In genomic region chr9:121368692-121369091, GRCh38 we compare ENCODE assay signal across 8 cellular contexts. TPM values are rescaled to one million over a fixed set of nuclear protein-coding genes. Genes with fewer than 3 reads are reported as not detected.
DNase-seq lines count a peak whose midpoint lies in the region; ATAC-seq, FAIRE-seq and TF ChIP-seq lines count a peak whose summit lies in the region.
"Not testable (repeated sequence)": the region's sequence is repeated elsewhere in the genome, so short reads cannot be mapped to it uniquely, and the experiment has no call there.

No MANE protein-coding gene starts in this region.

- not testable (repeated sequence) for H2AK9ac ChIP-seq in IMR-90 (replicated peaks; ENCODE audit: low read depth, low read length, poor library complexity)

- H3K36me3 Mint-ChIP-seq in activated CD4-positive, alpha-beta T cell treated with anti-CD3 and anti-CD28 coated beads for 36 hours (ENCODE audit: low read depth), result not testable (repeated sequence)

- peak overlapping the region; percentile 22; the same call in 1 of the 2 replicates for H2BK20ac ChIP-seq in IMR-90 (ENCODE audit: low read depth, low read length)

- H3K4ac ChIP-seq in IMR-90 (ENCODE audit: low read depth, low read length), result peak overlapping the region; percentile 65; the same call in 1 of the 2 replicates

- H4K91ac ChIP-seq in IMR-90 (ENCODE audit: insufficient read depth, low read depth, low read length), result peak overlapping the region; percentile 54; the same call in 1 of the 2 replicates

- not testable (repeated sequence) for H3K27ac Mint-ChIP-seq in activated CD4-positive, alpha-beta T cell treated with anti-CD3 and anti-CD28 coated beads for 36 hours

- H3K4me3 Mint-ChIP-seq in activated CD4-positive, alpha-beta T cell treated with anti-CD3 and anti-CD28 coated beads for 36 hours, result peak overlapping the region; percentile 76

- not testable (repeated sequence) for FAIRE-seq in GM12878 (lab: Jason Lieb, UNC)

- CTCF ChIA-PET in IMR-90 (lab: Yijun Ruan, JAX), result not testable (repeated sequence)
- CTCF ChIA-PET in activated CD4-positive, alpha-beta T cell treated with anti-CD3 and anti-CD28 coated beads for 36 hours (lab: Charles Lee), result interaction anchor here (0.7 to 1.1 kb wide), 4 partner anchors 9 to 162 kb away, joined by 3 to 5 read pairs (median 4); no protein-coding TSS in a partner anchor
- CTCF ChIA-PET in GM12878 (lab: Yijun Ruan, JAX), result interaction anchor here (1.4 to 1.7 kb wide), 3 partner anchors 10 to 49 kb away, joined by 4 to 8 read pairs (median 6); no protein-coding TSS in a partner anchor

- H3K79me2 ChIP-seq in GM12878 (ENCODE audit: control insufficient read depth, insufficient read depth, low read length), result not testable (repeated sequence)

- H3K56ac ChIP-seq in IMR-90 (ENCODE audit: extremely low read depth, insufficient read depth, low read length), result peak overlapping the region; percentile 83; the same call in 1 of the 2 replicates

- RAD21 ChIA-PET in GM12878 (lab: Charles Lee; ENCODE audit: unreplicated experiment), result interaction anchor here (0.9 kb wide), 3 partner anchors 11 to 53 kb away, joined by 3 to 4 read pairs (median 3); no protein-coding TSS in a partner anchor

- H3K27me3 Mint-ChIP-seq in activated CD4-positive, alpha-beta T cell treated with anti-CD3 and anti-CD28 coated beads for 36 hours, result not testable (repeated sequence)

- H3K9ac ChIP-seq in BLaER1 treated with 17β-estradiol and CSF1 and Interleukin-3, amounts not matched to agents 10 nM and 100 nM, result not testable (repeated sequence)
- H3K9ac ChIP-seq in IMR-90 (ENCODE audit: low read depth, low read length) (peak overlapping the region; percentile 88; the same call in 1 of the 2 replicates), GM12878 (ENCODE audit: control insufficient read depth, insufficient read depth, low read length) (peak overlapping the region; percentile 80)

- TSS peak; percentile 36 for BruUV-seq in IMR-90 (replicated peaks; lab: Mats Ljungman, UMichigan)
- BruUV-seq in GM12878 (replicated peaks; lab: Mats Ljungman, UMichigan), result not testable (repeated sequence)

- not testable (repeated sequence) for H3K27ac ChIP-seq in BLaER1 treated with 17β-estradiol and CSF1 and Interleukin-3, amounts not matched to agents 10 nM and 100 nM; GM12878 (ENCODE audit: control insufficient read depth, insufficient read depth)
- peak overlapping the region; percentile 54; the same call in 1 of the 2 replicates for H3K27ac ChIP-seq in IMR-90 (ENCODE audit: insufficient read depth, low read length)
- H3K27ac ChIP-seq in left lung, result peak overlapping the region; percentile 96
- peak overlapping the region; percentile 88 for H3K27ac ChIP-seq in neutrophil
- H3K27ac ChIP-seq in substantia nigra (ENCODE audit: low read depth, low read length, poor library complexity, severe bottlenecking), result peak overlapping the region; percentile 91

- H3K9me3 Mint-ChIP-seq in activated CD4-positive, alpha-beta T cell treated with anti-CD3 and anti-CD28 coated beads for 36 hours (ENCODE audit: low read depth), result not testable (repeated sequence)

- H4K8ac ChIP-seq in IMR-90 (ENCODE audit: low read depth in 2 of 2, low read length in 2 of 2), result peak overlapping the region; percentile 17 to 62; a peak in 3 of 4 replicates

- TF ChIP-seq RAD21 in IMR-90 (IDR thresholded peaks at IDR 0.05; ENCODE audit: low read length); GM12878 (IDR thresholded peaks at IDR 0.05; ENCODE audit: insufficient read depth, low read depth, low read length): not testable (repeated sequence)

- peaks cover 20 to 38% (median 34%) of the 10 kb centered on the region in 11 experiments for H3K27me3 ChIP-seq in BLaER1 treated with 17β-estradiol and CSF1 and Interleukin-3, amounts not matched to agents 10 nM and 100 nM
- not testable (repeated sequence) for H3K27me3 ChIP-seq in IMR-90 (ENCODE audit: control insufficient read depth, insufficient read depth, low read length); GM12878 (replicated peaks in 1 of 2; ENCODE audit: control insufficient read depth in 2 of 2, insufficient read depth in 2 of 2, low read length in 1 of 2); left lung; neutrophil

- WGBS in IMR-90 (ENCODE audit: extremely low coverage in 2 of 2, insufficient read length in 1 of 2), 2 experiments, result no CpG with 5 or more reads among the region's 10 CpGs
- 50% methylated on average over 8 of the region's 10 CpGs for WGBS in GM12878 (ENCODE audit: insufficient coverage, insufficient replicate concordance, low lambda C conversion rate, missing lambda C conversion rate)

- not testable (repeated sequence) for TF ChIP-seq CTCF in IMR-90 (conservative IDR thresholded peaks at IDR 0.05; ENCODE audit: low read depth, low read length); GM12878 (IDR thresholded peaks at IDR 0.05 in 2 of 3, conservative IDR thresholded peaks at IDR 0.05 in 1 of 3; ENCODE audit: control insufficient read depth in 2 of 3, extremely low read depth in 1 of 3, insufficient read depth in 1 of 3, low read depth in 3 of 3, low read length in 3 of 3); epithelial cell of esophagus (IDR thresholded peaks at IDR 0.05; ENCODE audit: insufficient read depth, low read depth, low read length, missing control alignments); left lung (IDR thresholded peaks at IDR 0.05); neutrophil (IDR thresholded peaks at IDR 0.05)

- not testable (repeated sequence) for TF ChIP-seq EP300 in GM12878 (IDR thresholded peaks at IDR 0.05; ENCODE audit: borderline replicate concordance in 1 of 2, control insufficient read depth in 1 of 2, low read depth in 2 of 2, low read length in 2 of 2)

- not testable (repeated sequence) for H4K20me1 ChIP-seq in BLaER1 treated with 17β-estradiol and CSF1 and Interleukin-3, amounts not matched to agents 10 nM and 100 nM; IMR-90 (ENCODE audit: insufficient read depth, low read length); GM12878 (ENCODE audit: control insufficient read depth, insufficient read depth)

- peak overlapping the region; percentile 97 for H3K23ac ChIP-seq in IMR-90 (ENCODE audit: low read depth, low read length)

- POLR2A ChIA-PET in IMR-90 (lab: Charles Lee; ENCODE audit: unreplicated experiment), result interaction anchor here (0.6 kb wide), 2 partner anchors 46 to 390 kb away, joined by 4 to 6 read pairs; no protein-coding TSS in a partner anchor
- POLR2A ChIA-PET in activated CD4-positive, alpha-beta T cell treated with anti-CD3 and anti-CD28 coated beads for 36 hours (lab: Charles Lee), result interaction anchor here (0.6 kb wide), 1 partner anchor 30 kb away, joined by 3 read pairs; no protein-coding TSS in a partner anchor
- POLR2A ChIA-PET in GM12878 (lab: Charles Lee), result interaction anchor here (0.6 to 1.4 kb wide), 5 partner anchors 9 to 437 kb away, joined by 3 to 9 read pairs (median 6); no protein-coding TSS in a partner anchor

- H3K79me1 ChIP-seq in IMR-90 (ENCODE audit: low read depth in 1 of 2, low read length in 2 of 2), result peaks cover 6 to 50% of the 10 kb centered on the region in 2 experiments; a peak in 2 of 4 replicates

- peak overlapping the region in 2 of 10 experiments; percentile 57 to 63; a peak in 1 of 20 replicates for H3K4me3 ChIP-seq in BLaER1 treated with 17β-estradiol and CSF1 and Interleukin-3, amounts not matched to agents 10 nM and 100 nM
- H3K4me3 ChIP-seq in IMR-90 (ENCODE audit: insufficient read depth, low read depth, low read length) (peak overlapping the region; percentile 51), GM12878 (peak overlapping the region; percentile 84), epithelial cell of esophagus (ENCODE audit: low read length) (peak overlapping the region; percentile 78), left lung (peak overlapping the region; percentile 64 to 88), neutrophil (ENCODE audit: low read depth in 1 of 2, low read length in 1 of 2) (peak overlapping the region; percentile 91 to 97)

- peaks cover 16% of the 10 kb centered on the region for H3K9me1 ChIP-seq in IMR-90 (ENCODE audit: insufficient read depth, low read length)

- not testable (repeated sequence) for H2AK5ac ChIP-seq in IMR-90 (ENCODE audit: low read depth, low read length)

- peaks cover 11 to 49% (median 24%) of the 10 kb centered on the region in 10 experiments for H3K4me1 ChIP-seq in BLaER1 treated with 17β-estradiol and CSF1 and Interleukin-3, amounts not matched to agents 10 nM and 100 nM
- peaks cover 18% of the 10 kb centered on the region for H3K4me1 ChIP-seq in IMR-90 (ENCODE audit: control insufficient read depth, insufficient read depth, low read length)
- not testable (repeated sequence) for H3K4me1 ChIP-seq in GM12878 (ENCODE audit: control insufficient read depth, insufficient read depth, low read length)
- peaks cover 44 to 84% of the 10 kb centered on the region in 2 donors for H3K4me1 ChIP-seq in left lung
- peaks cover 88 to 89% of the 10 kb centered on the region in 2 experiments for H3K4me1 ChIP-seq in neutrophil (ENCODE audit: control insufficient read depth in 1 of 2, insufficient read depth in 1 of 2, low read depth in 1 of 2, low read length in 1 of 2)

- peak overlapping the region; percentile 97 for H3K14ac ChIP-seq in IMR-90 (replicated peaks; ENCODE audit: low read depth, low read length)

- H4K5ac ChIP-seq in IMR-90 (ENCODE audit: low read depth, low read length), result peak overlapping the region; percentile 69; the same call in 1 of the 2 replicates

- H2BK120ac ChIP-seq in IMR-90 (ENCODE audit: low read depth, low read length), result peak overlapping the region; percentile 81

- 0 out of 3 replicates have a peak overlapping the region, but pooled peaks have one; percentile 4 for H2BK15ac ChIP-seq in IMR-90 (ENCODE audit: low read depth, low read length)

- H3K18ac ChIP-seq in IMR-90 (ENCODE audit: low read depth, low read length), result peak overlapping the region; percentile 80; the same call in 1 of the 2 replicates

- H3K4me1 Mint-ChIP-seq in activated CD4-positive, alpha-beta T cell treated with anti-CD3 and anti-CD28 coated beads for 36 hours, result peaks cover 30% of the 10 kb centered on the region

- H3K9me3 ChIP-seq in BLaER1 treated with 17β-estradiol and CSF1 and Interleukin-3, amounts not matched to agents 10 nM and 100 nM (replicated peaks in 1 of 11), result peaks cover 5 to 21% (median 14%) of the 10 kb centered on the region in 11 experiments; a peak in 19 of 22 replicates
- H3K9me3 ChIP-seq in IMR-90 (ENCODE audit: control insufficient read depth, insufficient read depth, low read length); GM12878 (replicated peaks; ENCODE audit: control insufficient read depth, insufficient read depth, low read length); left lung; neutrophil: not testable (repeated sequence)

- intact Hi-C loops in IMR-90 (cut with micrococcal nuclease); GM12878 (cut with micrococcal nuclease; ENCODE audit: unreplicated experiment); left lung (cut with DNase I): not testable (repeated sequence)
- intact Hi-C loops in activated CD4-positive, alpha-beta T cell treated with anti-CD3 and anti-CD28 coated beads for 36 hours (cut with DNase I, micrococcal nuclease), result loop anchor here (1.0 to 2.0 kb wide), 2 partner anchors 15 to 32 kb away; no protein-coding TSS in a partner anchor

- H3K4me2 ChIP-seq in BLaER1 treated with 17β-estradiol and CSF1 and Interleukin-3, amounts not matched to agents 10 nM and 100 nM, result peak overlapping the region in 8 of 11 experiments; percentile 19 to 95 (median 88); a peak in 13 of 22 replicates
- peak overlapping the region; percentile 99 for H3K4me2 ChIP-seq in IMR-90 (ENCODE audit: low read depth, low read length)
- H3K4me2 ChIP-seq in GM12878 (ENCODE audit: control insufficient read depth, insufficient read depth), result peak overlapping the region; percentile 90

- H2BK5ac ChIP-seq in IMR-90 (ENCODE audit: low read depth, low read length, poor library complexity, severe bottlenecking), result peak overlapping the region; percentile 68

- SMC1A ChIA-PET in GM12878 (lab: Charles Lee; ENCODE audit: uncharacterized antibody, unreplicated experiment), result interaction anchor here (0.6 to 1.4 kb wide), 3 partner anchors 15 to 706 kb away, joined by 3 to 8 read pairs (median 3); no protein-coding TSS in a partner anchor

- not testable (repeated sequence) for DNase-seq in IMR-90; GM12878 (ENCODE audit: low read depth, low spot score); epithelial cell of esophagus (ENCODE audit: low read depth); left lung; substantia nigra (lab: John Stamatoyannopoulos, UW)
- peak; percentile 6 for DNase-seq in activated CD4-positive, alpha-beta T cell treated with anti-CD3 and anti-CD28 coated beads for 36 hours

- in situ Hi-C loops in IMR-90 (cut with MboI; ENCODE audit: low sequenced_read_pairs); GM12878 (cut with MboI): not testable (repeated sequence)

- H3K36me3 ChIP-seq in BLaER1 treated with 17β-estradiol and CSF1 and Interleukin-3, amounts not matched to agents 10 nM and 100 nM; IMR-90 (ENCODE audit: control insufficient read depth, insufficient read depth, low read length); GM12878 (ENCODE audit: control insufficient read depth in 2 of 2, insufficient read depth in 2 of 2, low read length in 1 of 2); neutrophil: not testable (repeated sequence)
- peaks cover 0 to 11% of the 10 kb centered on the region in 2 donors for H3K36me3 ChIP-seq in left lung

- not testable (repeated sequence) for TF ChIP-seq POLR2A in IMR-90 (IDR thresholded peaks at IDR 0.05; ENCODE audit: low read depth, low read length); GM12878 (IDR thresholded peaks at IDR 0.05; ENCODE audit: low read depth, low read length)

- dilution Hi-C loops in IMR-90 (cut with HindIII; ENCODE audit: low sequenced_read_pairs, unreplicated experiment), result not testable (repeated sequence)

- ATAC-seq in IMR-90 (ENCODE audit: low read depth); activated CD4-positive, alpha-beta T cell treated with anti-CD3 and anti-CD28 coated beads for 36 hours; left lung: not testable (repeated sequence)
- ATAC-seq in GM12878, result peak; percentile 21; the same call in 1 of the 3 replicates

- H2AFZ ChIP-seq in IMR-90 (replicated peaks; ENCODE audit: low read length, poor library complexity); GM12878 (ENCODE audit: control insufficient read depth, low read depth, low read length): not testable (repeated sequence)

RNA-seq across cellular contexts. Expression of gene STOM, which starts 1.4 kb away (rescaled TPM):
- total RNA-seq in IMR-90 (2012; rRNA removed) (84.8 and 103 TPM in 2 replicates), GM12878 (2014; rRNA removed) (36.0 and 43.0 TPM in 2 replicates), GM12878 (2014; rRNA removed; fragmentation: Illumina TruSeq; extraction: Trizol) (45.0 and 45.4 TPM in 2 replicates), GM12878 (2021) (47.4 and 49.8 TPM in 2 replicates), left lung (100 to 1,000 TPM; 496 to 576 TPM)
- polyA plus RNA-seq in IMR-90 (2012; rRNA removed) (67.6 and 78.4 TPM in 2 replicates), GM12878 (2011; rRNA removed) (6.7 and 7.6 TPM in 2 replicates), GM12878 (2014; fragmentation: Illumina TruSeq; extraction: Trizol) (41.2 and 50.9 TPM in 2 replicates), GM12878 (2014; fragmentation: Nextera tagmentation; extraction: Ambion mirVana) (10 to 100 TPM; 20.6 to 34.5 TPM), GM12878 (2014; rRNA removed) (33.2 and 38.3 TPM in 2 replicates), GM12878 (2016; fragmentation: Nextera tagmentation; extraction: Ambion mirVana) (10 to 100 TPM; 42.6 to 44.0 TPM)
- 45.3 TPM in 2 replicates for polyA plus RNA-seq in IMR-90 (2012; cell fraction: cytosol; rRNA removed)
- 9.8 and 44.1 TPM in 2 replicates for polyA plus RNA-seq in IMR-90 (2012; cell fraction: nucleus; rRNA removed; ENCODE audit: low replicate concordance)
- total RNA-seq in activated CD4-positive, alpha-beta T cell treated with anti-CD3 and anti-CD28 coated beads for 36 hours, result 10 to 100 TPM; 34.7 to 44.5 TPM
- total RNA-seq in GM12878 (2013; cell fraction: nucleolus; rRNA removed), result 18.3 and 21.1 TPM in 2 replicates
- 25.0 TPM for polyA plus RNA-seq in GM12878 (2011; ENCODE audit: low read depth)
- 3.5 and 4.1 TPM in 2 replicates for polyA plus RNA-seq in GM12878 (2011; cell fraction: cytosol; rRNA removed)
- 1.1 and 1.3 TPM in 2 replicates for polyA plus RNA-seq in GM12878 (2011; cell fraction: nucleus; rRNA removed)
- 19.0 and 20.2 TPM in 2 replicates for polyA plus RNA-seq in GM12878 (2012)
- polyA minus RNA-seq in GM12878 (2011; rRNA and poly(A)+ RNA removed), result 1.9 and 3.0 TPM in 2 replicates
- 2.0 and 3.7 TPM in 2 replicates for polyA minus RNA-seq in GM12878 (2011; cell fraction: cytosol; rRNA and poly(A)+ RNA removed)
- polyA minus RNA-seq in GM12878 (2011; cell fraction: nucleus; rRNA and poly(A)+ RNA removed), result 0.48 and 1.3 TPM in 2 replicates
